ENCODE assay signal across 21 cellular contexts in genomic region chr2:3512086-3512485, GRCh38. TPM values are rescaled to one million over a fixed set of nuclear protein-coding genes. Genes with fewer than 3 reads are reported as not detected.
DNase-seq lines count a peak whose midpoint lies in the region.
"Had no signal": no experiment of that assay in that cellular context is flagged by ENCODE, and none has a peak within 500 bp of the region (broad histone marks: within the 10 kb centered on the region; RNA-seq: fewer than 3 reads in every experiment).

No MANE protein-coding gene starts in this region.

- in situ Hi-C loops in KBM-7 (cut with MboI; ENCODE audit: low pct_unique_long_range_greater_than_20kb, low sequenced_read_pairs): no loop called here

- no peak overlapping the region for H3K4me3 ChIP-seq in Jurkat, Clone E6-1 (ENCODE audit: low read length)

- peak; percentile 19 for DNase-seq in activated effector memory CD4-positive, alpha-beta T cell treated with anti-CD3 and anti-CD28 coated beads, Interleukin-2, amount 50 U/mL, for 16 hours
- no peak for DNase-seq in activated effector memory CD4-positive, alpha-beta T cell treated with Interleukin-2 at 50 U/mL for 16 hours
- DNase-seq in Jurkat, Clone E6-1 (ENCODE audit: low read depth, low spot score): peak; percentile 33
- DNase-seq in ecto neural progenitor cell (ENCODE audit: low spot score) (peak; percentile 28), mesenteric fat pad (ENCODE audit: low spot score) (peak; percentile 24), KBM-7 (no peak), UCSD-AML1 (lab: John Stamatoyannopoulos, UW; ENCODE audit: unreplicated experiment) (no peak), NCI-H446 (lab: John Stamatoyannopoulos, UW) (no peak)
- DNase-seq: 8988T; CD4-positive, CD25-positive, alpha-beta regulatory T cell; COR-L47; DMS 273 treated with DMSO at 0.1 percent for 48 hours; DND-41; MV-4-11; NCI-H1417; NCI-H187; NCI-H226; NCI-H524 treated with DMSO at 0.1 percent for 48 hours; PC-3; RPMI8226; SHP77 treated with DMSO at 0.1 percent for 48 hours had no signal

RNA-seq across cellular contexts. Expression of gene ADI1, which starts 7.2 kb away (rescaled TPM):
- 47.0 TPM for polyA plus RNA-seq in Jurkat, Clone E6-1 (2012; ENCODE audit: insufficient read depth, insufficient read length)
- total RNA-seq in mesenteric fat pad: 63.6 TPM

RNA-seq across cellular contexts. Expression of gene RNASEH1, which starts 46.0 kb away (rescaled TPM):
- 60.7 TPM for polyA plus RNA-seq in Jurkat, Clone E6-1 (2012; ENCODE audit: insufficient read depth, insufficient read length)
- total RNA-seq in mesenteric fat pad: 27.1 TPM

Comparison
In these comparisons a context has a peak if more than half of its experiments do, and no peak if none do; other contexts are left out.
1. DNase-seq: peak in activated effector memory CD4-positive, alpha-beta T cell treated with anti-CD3 and anti-CD28 coated beads, Interleukin-2, amount 50 U/mL, for 16 hours (single experiment), Jurkat, Clone E6-1 (single experiment), ecto neural progenitor cell (single experiment) and mesenteric fat pad (single experiment); none in activated effector memory CD4-positive, alpha-beta T cell treated with Interleukin-2 at 50 U/mL for 16 hours (single experiment), KBM-7 (single experiment), UCSD-AML1 (single experiment) and NCI-H446 (0 of 2).